ENCODE assay signal across 1 cellular context in the genomic region with DNA sequence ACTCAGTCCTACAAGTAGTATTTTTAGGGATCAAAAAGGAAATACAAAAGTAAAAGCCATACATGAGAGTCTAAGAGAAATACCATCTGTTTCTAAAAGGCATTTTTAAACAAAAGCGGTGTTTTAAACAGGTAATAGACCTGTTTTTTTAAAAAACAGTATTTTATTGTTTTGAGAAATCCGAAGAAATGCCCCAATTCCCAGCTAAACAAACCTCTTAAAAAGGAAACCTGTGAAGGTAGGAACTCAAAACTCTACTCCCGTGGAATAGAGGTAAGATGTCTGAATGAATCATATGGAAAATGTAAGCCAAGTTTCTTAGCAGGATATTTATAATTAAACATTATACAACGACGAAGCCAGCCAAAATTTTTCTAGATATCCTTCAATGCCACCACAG.
TF ChIP-seq lines count a peak whose summit lies in the region.

No MANE protein-coding gene starts in this region.

TF ChIP-seq in endothelial cell of umbilical vein, 7 proteins besides CTCF, POLR2A, EP300 and RAD21 (continued from another document):
- TF ChIP-seq, protein P1, sequence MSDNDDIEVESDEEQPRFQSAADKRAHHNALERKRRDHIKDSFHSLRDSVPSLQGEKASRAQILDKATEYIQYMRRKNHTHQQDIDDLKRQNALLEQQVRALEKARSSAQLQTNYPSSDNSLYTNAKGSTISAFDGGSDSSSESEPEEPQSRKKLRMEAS (IDR thresholded peaks at IDR 0.05; ENCODE audit: insufficient read depth, insufficient read length): no peak
- TF ChIP-seq MYC (IDR thresholded peaks at IDR 0.05; ENCODE audit: low read depth, low read length) (no peak), JUN (IDR thresholded peaks at IDR 0.05; ENCODE audit: borderline replicate concordance, insufficient read depth, insufficient read length, low read depth) (no peak), FOS (IDR thresholded peaks at IDR 0.05; ENCODE audit: borderline replicate concordance, insufficient read depth, low read length) (no peak), POLR2AphosphoS5 (IDR thresholded peaks at IDR 0.05; ENCODE audit: insufficient read depth, low read depth, low read length) (no peak), GATA2 (IDR thresholded peaks at IDR 0.05; ENCODE audit: insufficient read depth, insufficient read length, low read depth, low read length) (no peak)
